In the genomic region with DNA sequence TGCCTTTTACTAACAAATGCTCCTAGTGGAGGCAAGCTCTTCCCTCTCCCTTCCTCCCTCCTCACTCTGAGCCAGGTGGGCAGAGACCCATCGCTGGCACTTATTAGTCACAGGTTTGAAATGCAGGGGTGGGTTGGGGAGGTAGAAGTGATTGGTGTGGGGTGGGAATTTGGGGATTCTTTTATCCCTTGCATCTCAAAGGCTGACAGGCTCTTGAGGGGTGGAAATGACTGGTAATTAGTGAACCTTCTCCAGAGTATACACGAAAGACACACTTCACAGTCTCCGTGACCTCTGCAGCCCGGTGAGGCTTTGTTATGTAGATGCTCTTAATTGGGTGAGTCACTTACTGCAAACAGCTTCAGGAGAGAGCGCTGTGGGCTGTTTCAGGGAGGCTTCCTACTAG, we compare ENCODE assay signal across 13 cellular contexts. TPM values are rescaled to one million over a fixed set of nuclear protein-coding genes. Genes with fewer than 3 reads are reported as not detected.
DNase-seq lines count a peak whose midpoint lies in the region; ATAC-seq, FAIRE-seq and TF ChIP-seq lines count a peak whose summit lies in the region.
"Had no signal": no experiment of that assay in that cellular context is flagged by ENCODE, and none has a peak within 500 bp of the region (broad histone marks: within the 10 kb centered on the region; RNA-seq: fewer than 3 reads in every experiment).

No MANE protein-coding gene starts in this region.

- peak; percentile 26 for FAIRE-seq in keratinocyte (lab: Jason Lieb, UNC)

- H3K4me2 ChIP-seq in PC-9 (peak overlapping the region; percentile 37), keratinocyte (ENCODE audit: control insufficient read depth, extremely low read depth, insufficient read depth, low read depth, low read length) (no peak overlapping the region)

- no peaks in the 10 kb centered on the region for H3K9me2 ChIP-seq in PC-9 (ENCODE audit: insufficient read depth)

- H4K20me1 ChIP-seq in PC-9 (ENCODE audit: insufficient read depth) (no peaks in the 10 kb centered on the region), keratinocyte (ENCODE audit: control insufficient read depth, extremely low read depth, insufficient read depth, low read length) (no peaks in the 10 kb centered on the region)

- no peak for TF ChIP-seq EP300 in ovary (IDR thresholded peaks at IDR 0.05)

- no peaks in the 10 kb centered on the region for H3K27me3 ChIP-seq in PC-9 (ENCODE audit: insufficient read depth, low read depth)
- no peaks in the 10 kb centered on the region for H3K27me3 ChIP-seq in keratinocyte (ENCODE audit: control insufficient read depth, extremely low read depth, insufficient read depth, low read length)
- no peaks in the 10 kb centered on the region for H3K27me3 ChIP-seq in ovary

- 50 to 63% (median 53%) methylated on average over 5 of the region's 5 CpGs for WGBS in ovary, 3 donors

- TF ChIP-seq CTCF in PC-9 (conservative IDR thresholded peaks at IDR 0.05) (no peak), keratinocyte (optimal IDR thresholded peaks at IDR 0.05 in 1 of 3, IDR thresholded peaks at IDR 0.05 in 1 of 3, conservative IDR thresholded peaks at IDR 0.05 in 1 of 3; ENCODE audit: extremely low read depth in 1 of 3, insufficient read depth in 2 of 3, low read length in 3 of 3) (no peak), ovary (IDR thresholded peaks at IDR 0.05) (no peak)

- no peak overlapping the region for H3K9ac ChIP-seq in keratinocyte (ENCODE audit: control insufficient read depth, extremely low read depth, insufficient read depth, low read length)

- no peaks in the 10 kb centered on the region for H3K9me1 ChIP-seq in keratinocyte (ENCODE audit: control insufficient read depth, extremely low read depth, insufficient read depth, low read length)

- H3K79me2 ChIP-seq in PC-9 (ENCODE audit: low read depth) (no peaks in the 10 kb centered on the region), keratinocyte (ENCODE audit: control insufficient read depth, insufficient read depth, low read length) (no peaks in the 10 kb centered on the region)

- DNase-seq in DMS153 treated with DMSO at 0.1 percent for 48 hours (lab: John Stamatoyannopoulos, UW; ENCODE audit: unreplicated experiment) (peak; percentile 59), NCI-H1105 (lab: John Stamatoyannopoulos, UW) (peak; percentile 62), PC-9 (peak in 1 of 2 experiments; percentile 64), keratinocyte (ENCODE audit: low read depth, low spot score) (no peak), AML-193 (lab: John Stamatoyannopoulos, UW) (no peak), ovary (no peak)
- no peak for DNase-seq in activated CD4-positive, alpha-beta T cell treated with anti-CD3 and anti-CD28 coated beads, Interleukin-2, amount 50 U/mL, for 4 hours
- DNase-seq: activated CD4-positive, alpha-beta T cell treated with anti-CD3 and anti-CD28 coated beads for 48 hours; activated naive CD8-positive, alpha-beta T cell treated with anti-CD3 and anti-CD28 coated beads, Interleukin-2, amount 10 ng/mL, durations not matched to agents 7 days and 5 days; activated T-cell treated with anti-CD3 and anti-CD28 coated beads, Interleukin-2, amount 50 U/mL, for 1 hour; NCI-H187 treated with DMSO at 0.1 percent for 48 hours had no signal

- H3K9me3 ChIP-seq in PC-9 (ENCODE audit: insufficient read depth, low read depth) = no peaks in the 10 kb centered on the region
- no peaks in the 10 kb centered on the region for H3K9me3 ChIP-seq in keratinocyte (ENCODE audit: control insufficient read depth, low read depth, low read length)
- no peaks in the 10 kb centered on the region for H3K9me3 ChIP-seq in ovary

- H3K4me1 ChIP-seq in PC-9 (replicated peaks; ENCODE audit: insufficient read depth) (peaks cover 18% of the 10 kb centered on the region), keratinocyte (ENCODE audit: control insufficient read depth, extremely low read depth, insufficient read depth, low read length) (peaks cover 13% of the 10 kb centered on the region), ovary (ENCODE audit: insufficient read depth) (no peaks in the 10 kb centered on the region)

- TF ChIP-seq POLR2A in ovary (IDR thresholded peaks at IDR 0.05) = no peak

- CTCF ChIA-PET in PC-9 (lab: Charles Lee) = no interaction called here

- dilution Hi-C loops in keratinocyte (cut with MboI; ENCODE audit: extremely low pct_ligation_motif_present, low sequenced_read_pairs) = no loop called here

- peaks cover 19% of the 10 kb centered on the region; the same call in 1 of the 2 replicates for H3F3A ChIP-seq in PC-9 (ENCODE audit: insufficient read depth, low read depth)

- POLR2A ChIA-PET in PC-9 (lab: Charles Lee; ENCODE audit: unreplicated experiment) = no interaction called here

- H3K27ac ChIP-seq in PC-9 (no peak overlapping the region; the same call in 1 of the 2 replicates), keratinocyte (ENCODE audit: control insufficient read depth, insufficient read depth, low read length) (no peak overlapping the region), ovary (no peak overlapping the region)
- H3K27ac ChIP-seq: HL-60 had no signal

- ATAC-seq in HG03039 (IDR thresholded peaks at IDR 0.05; ENCODE audit: unreplicated experiment) = no peak

- intact Hi-C loops in PC-9 (cut with micrococcal nuclease; ENCODE audit: unreplicated experiment) (no loop called here), ovary (cut with DNase I) (no loop called here)

- H2AFZ ChIP-seq in PC-9 (no peak overlapping the region; the same call in 1 of the 2 replicates), keratinocyte (ENCODE audit: control insufficient read depth, low read length) (no peak overlapping the region)

- H3K4me3 ChIP-seq in PC-9 (no peak overlapping the region), keratinocyte (ENCODE audit: control insufficient read depth in 2 of 3, extremely low read depth in 1 of 3, insufficient read depth in 2 of 3, low read depth in 1 of 3, low read length in 3 of 3) (no peak overlapping the region), ovary (no peak overlapping the region)

- no TSS peak for BruUV-seq in PC-9 (replicated peaks; lab: Mats Ljungman, UMichigan)

- no peaks in the 10 kb centered on the region for H3K36me3 ChIP-seq in PC-9 (ENCODE audit: low read depth)
- no peaks in the 10 kb centered on the region for H3K36me3 ChIP-seq in keratinocyte (ENCODE audit: control insufficient read depth in 2 of 2, extremely low read depth in 1 of 2, insufficient read depth in 2 of 2, low read length in 2 of 2)
- no peaks in the 10 kb centered on the region for H3K36me3 ChIP-seq in ovary

RNA-seq across cellular contexts. Expression of a gene that starts 13.9 kb away (rescaled TPM):
- total RNA-seq in PC-9 (2021) (not detected in 2 replicates), ovary (10 to 100 TPM; 14.8 to 30.7 (median 22.9) TPM)
- polyA plus RNA-seq in keratinocyte (0.46 TPM in 1 of 3 replicates, not detected in the others), ovary (10 to 100 TPM; 20.6 to 25.9 TPM)
- polyA plus RNA-seq in keratinocyte (2011; ENCODE audit: low read depth) = not detected
- polyA plus RNA-seq in keratinocyte (2011; cell fraction: cytosol; rRNA removed) = 0.32 TPM in 1 of 2 replicates, not detected in the other
- polyA plus RNA-seq in keratinocyte (2011; cell fraction: nucleus; rRNA removed) = 0.60 TPM in 1 of 2 replicates, not detected in the other
- polyA plus RNA-seq in keratinocyte (2012; ENCODE audit: low replicate concordance) = not detected in 2 replicates
- polyA minus RNA-seq in keratinocyte = 1.0 TPM in 1 of 3 replicates, not detected in the others
- polyA minus RNA-seq in keratinocyte (2011; cell fraction: cytosol; rRNA and poly(A)+ RNA removed) = not detected
- polyA minus RNA-seq in keratinocyte (2011; cell fraction: nucleus; rRNA and poly(A)+ RNA removed) = 2.6 TPM in 1 of 2 replicates, not detected in the other
- total RNA-seq: activated naive CD8-positive, alpha-beta T cell treated with anti-CD3 and anti-CD28 coated beads, Interleukin-2, amount 10 ng/mL, durations not matched to agents 7 days and 5 days had no signal

RNA-seq across cellular contexts. Expression of a gene that starts 16.0 kb away (rescaled TPM):
- 1.4 and 1.5 TPM in 2 replicates for total RNA-seq in PC-9 (2021)
- polyA plus RNA-seq in keratinocyte = 1.5 to 3.1 TPM (median 2.8 TPM) in 3 replicates
- 5.3 TPM for polyA plus RNA-seq in keratinocyte (2011; ENCODE audit: low read depth)
- 1.6 and 3.4 TPM in 2 replicates for polyA plus RNA-seq in keratinocyte (2011; cell fraction: cytosol; rRNA removed)
- polyA plus RNA-seq in keratinocyte (2011; cell fraction: nucleus; rRNA removed) = 7.3 and 10.0 TPM in 2 replicates
- polyA plus RNA-seq in keratinocyte (2012; ENCODE audit: low replicate concordance) = 8.2 and 11.6 TPM in 2 replicates
- polyA minus RNA-seq in keratinocyte = 0.32 to 1.7 TPM (median 1.3 TPM) in 3 replicates
- 18.0 TPM for polyA minus RNA-seq in keratinocyte (2011; cell fraction: cytosol; rRNA and poly(A)+ RNA removed)
- 13.2 and 16.4 TPM in 2 replicates for polyA minus RNA-seq in keratinocyte (2011; cell fraction: nucleus; rRNA and poly(A)+ RNA removed)
- 100 to 1,000 TPM in 3 of 7 donors, 10 to 100 TPM in 4; 33.4 to 221 (median 82.2) TPM for total RNA-seq in ovary
- polyA plus RNA-seq in ovary = 10 to 100 TPM; 21.1 to 86.1 TPM

Comparison
In these comparisons a context has a peak if more than half of its experiments do, and no peak if none do; other contexts are left out.
1. DNase-seq: peak in DMS153 treated with DMSO at 0.1 percent for 48 hours (single experiment) and NCI-H1105 (single experiment); none in keratinocyte (single experiment), AML-193 (0 of 2), ovary (0 of 5) and activated CD4-positive, alpha-beta T cell treated with anti-CD3 and anti-CD28 coated beads, Interleukin-2, amount 50 U/mL, for 4 hours (0 of 2).
2. RNA of a gene that starts 16.0 kb away (total RNA-seq): 33.4 to 221 TPM in ovary; 1.4 to 1.5 TPM in PC-9; every median in the first group is over 10 times any median in the second.